ENCODE assay signal across 8 cellular contexts in the genomic region with DNA sequence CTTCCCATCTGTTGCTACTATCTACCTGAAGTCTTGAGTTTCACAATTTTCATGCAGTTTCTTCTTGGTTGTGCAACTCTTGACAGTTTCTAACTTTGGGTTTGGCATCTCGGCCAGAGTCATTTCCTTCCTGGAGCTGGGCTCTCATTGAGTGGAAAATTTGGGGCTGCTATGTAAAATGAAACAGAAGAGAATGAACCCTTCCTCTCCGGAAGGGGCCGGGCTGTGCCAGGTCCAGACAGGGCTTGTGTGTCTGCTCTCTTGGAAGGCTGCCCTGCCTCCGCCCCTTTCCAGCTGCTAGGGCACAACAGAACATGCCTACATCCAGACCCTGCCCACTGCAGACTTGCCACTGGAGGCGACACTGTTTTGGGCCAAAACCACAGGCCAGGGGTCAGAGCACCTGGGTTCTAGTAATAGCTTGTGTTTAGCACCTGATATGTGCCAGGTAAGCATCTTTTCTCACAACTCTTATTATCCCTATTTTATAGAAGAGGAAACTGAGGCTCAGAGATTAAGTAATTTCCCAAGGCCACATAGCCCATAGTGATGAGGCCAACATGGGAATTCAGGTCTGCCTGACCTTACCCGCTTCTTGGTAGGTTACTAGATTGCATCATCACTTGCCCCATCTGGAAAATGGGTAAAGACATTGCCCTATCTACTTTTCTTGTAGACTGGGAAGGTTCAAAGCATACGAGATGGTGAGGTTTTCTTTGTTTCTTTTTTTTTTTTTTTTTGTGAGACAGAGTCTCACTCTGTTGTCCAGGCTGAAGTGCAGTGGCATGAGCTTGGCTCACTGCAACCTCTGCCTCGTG. TPM values are rescaled to one million over a fixed set of nuclear protein-coding genes. Genes with fewer than 3 reads are reported as not detected.
DNase-seq lines count a peak whose midpoint lies in the region; ATAC-seq and TF ChIP-seq lines count a peak whose summit lies in the region.

No MANE protein-coding gene starts in this region.

- POLR2A ChIA-PET in activated CD4-positive, alpha-beta memory T cell treated with anti-CD3 and anti-CD28 coated beads, Interleukin-2, amount 10 ng/mL, durations not matched to agents 7 days and 5 days (lab: Charles Lee), result interaction anchor here (1.3 to 7.0 kb wide), 4 partner anchors 9 to 48 kb away, joined by 3 to 71 read pairs (median 12); a partner anchor contains a TSS

- no peaks in the 10 kb centered on the region for H3K9me3 Mint-ChIP-seq in activated CD4-positive, alpha-beta memory T cell treated with anti-CD3 and anti-CD28 coated beads, Interleukin-2, amount 10 ng/mL, durations not matched to agents 7 days and 5 days

- TF ChIP-seq CTCF in fibroblast of the aortic adventitia (IDR thresholded peaks at IDR 0.05; ENCODE audit: insufficient read depth, low read length), result no peak

- peak; percentile 70 for DNase-seq in AG08395 (ENCODE audit: low spot score)
- DNase-seq in M059J (ENCODE audit: low read depth), result peak; percentile 88
- DNase-seq in activated CD4-positive, alpha-beta memory T cell treated with anti-CD3 and anti-CD28 coated beads, Interleukin-2, amount 10 ng/mL, durations not matched to agents 7 days and 5 days, result peak; percentile 55
- peak; percentile 79 for DNase-seq in fibroblast of the aortic adventitia (ENCODE audit: low read depth)
- DNase-seq in pons (ENCODE audit: low spot score), result peak; percentile 99

- H3K4me1 Mint-ChIP-seq in activated CD4-positive, alpha-beta memory T cell treated with anti-CD3 and anti-CD28 coated beads, Interleukin-2, amount 10 ng/mL, durations not matched to agents 7 days and 5 days, result peaks cover 84% of the 10 kb centered on the region

- ATAC-seq in HG03354 (IDR thresholded peaks at IDR 0.05; ENCODE audit: poor library complexity, severe bottlenecking, unreplicated experiment), result no peak
- ATAC-seq in GM21360 (IDR thresholded peaks at IDR 0.05; ENCODE audit: unreplicated experiment), result no peak
- no peak for ATAC-seq in GM18498 (IDR thresholded peaks at IDR 0.05; ENCODE audit: unreplicated experiment)

- CTCF ChIA-PET in activated CD4-positive, alpha-beta memory T cell treated with anti-CD3 and anti-CD28 coated beads, Interleukin-2, amount 10 ng/mL, durations not matched to agents 7 days and 5 days (lab: Charles Lee), result interaction anchor here (0.9 to 1.2 kb wide), 3 partner anchors 9 to 74 kb away, joined by 3 to 4 read pairs (median 4); no protein-coding TSS in a partner anchor

- no peak overlapping the region for H3K4me3 ChIP-seq in fibroblast of the aortic adventitia (ENCODE audit: low read depth, low read length)

- peak overlapping the region; percentile 8 for H3K4me3 Mint-ChIP-seq in activated CD4-positive, alpha-beta memory T cell treated with anti-CD3 and anti-CD28 coated beads, Interleukin-2, amount 10 ng/mL, durations not matched to agents 7 days and 5 days

- no peaks in the 10 kb centered on the region for H3K27me3 Mint-ChIP-seq in activated CD4-positive, alpha-beta memory T cell treated with anti-CD3 and anti-CD28 coated beads, Interleukin-2, amount 10 ng/mL, durations not matched to agents 7 days and 5 days

- H3K36me3 Mint-ChIP-seq in activated CD4-positive, alpha-beta memory T cell treated with anti-CD3 and anti-CD28 coated beads, Interleukin-2, amount 10 ng/mL, durations not matched to agents 7 days and 5 days (ENCODE audit: low read depth), result peaks cover 11% of the 10 kb centered on the region

- peak overlapping the region; percentile 82 for H3K27ac Mint-ChIP-seq in activated CD4-positive, alpha-beta memory T cell treated with anti-CD3 and anti-CD28 coated beads, Interleukin-2, amount 10 ng/mL, durations not matched to agents 7 days and 5 days

RNA-seq across cellular contexts. Expression of a gene that starts 25.0 kb away (rescaled TPM):
- 7.6 and 8.2 TPM in 2 replicates for total RNA-seq in M059J (2014; rRNA removed; shearing (Covaris generic))
- 1 to 10 TPM; 5.1 to 5.2 TPM for total RNA-seq in activated CD4-positive, alpha-beta memory T cell treated with anti-CD3 and anti-CD28 coated beads, Interleukin-2, amount 10 ng/mL, durations not matched to agents 7 days and 5 days
- 0.90 and 9.1 TPM in 2 replicates for total RNA-seq in fibroblast of the aortic adventitia (ENCODE audit: low replicate concordance)

RNA-seq across cellular contexts. Expression of a gene that starts 48.2 kb away (rescaled TPM):
- 18.5 and 28.9 TPM in 2 replicates for total RNA-seq in M059J (2014; rRNA removed; shearing (Covaris generic))
- total RNA-seq in activated CD4-positive, alpha-beta memory T cell treated with anti-CD3 and anti-CD28 coated beads, Interleukin-2, amount 10 ng/mL, durations not matched to agents 7 days and 5 days, result 10 to 100 TPM; 68.5 to 73.2 TPM
- total RNA-seq in fibroblast of the aortic adventitia (ENCODE audit: low replicate concordance), result 29.9 and 32.2 TPM in 2 replicates

RNA-seq across cellular contexts. Expression of a gene that starts 58.5 kb away (rescaled TPM):
- total RNA-seq in M059J (2014; rRNA removed; shearing (Covaris generic)), result 13.4 and 14.4 TPM in 2 replicates
- total RNA-seq in activated CD4-positive, alpha-beta memory T cell treated with anti-CD3 and anti-CD28 coated beads, Interleukin-2, amount 10 ng/mL, durations not matched to agents 7 days and 5 days, result 10 to 100 TPM; 57.1 to 59.5 TPM
- total RNA-seq in fibroblast of the aortic adventitia (ENCODE audit: low replicate concordance), result 20.8 and 25.6 TPM in 2 replicates
